In the genomic region with DNA sequence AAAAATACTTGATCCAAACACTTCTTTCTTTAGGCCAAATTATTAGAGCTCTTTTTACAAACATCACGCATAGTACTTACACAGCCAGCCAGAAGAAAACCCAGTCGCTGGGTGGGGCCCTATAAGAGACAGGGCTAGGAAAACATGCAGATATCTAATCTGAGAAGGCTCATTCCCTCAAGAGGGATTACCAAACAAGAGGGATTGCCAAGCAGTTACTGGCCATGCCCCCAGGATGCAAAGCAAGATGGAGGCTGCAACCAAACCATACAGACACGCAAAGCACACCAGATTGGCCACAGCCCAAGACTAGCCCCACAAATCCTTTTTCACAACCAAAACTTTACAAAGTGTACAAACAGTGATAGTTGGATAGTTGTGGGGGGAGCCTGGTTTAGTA, we compare ENCODE assay signal across 20 cellular contexts.
A peak's percentile ranks its signal among the peaks of the same experiment; 100 is the strongest.
DNase-seq lines count a peak whose midpoint lies in the region; ATAC-seq and TF ChIP-seq lines count a peak whose summit lies in the region.
"Had no signal": no experiment of that assay in that cellular context is flagged by ENCODE, and none has a peak within 500 bp of the region (broad histone marks: within the 10 kb centered on the region; RNA-seq: fewer than 3 reads in every experiment).

No MANE protein-coding gene starts in this region.

- H3K79me2 ChIP-seq in PC-9 (ENCODE audit: low read depth) = peaks cover 59% of the 10 kb centered on the region

- no peaks in the 10 kb centered on the region; the same call in 1 of the 2 replicates for H3K9me3 ChIP-seq in PC-9 (ENCODE audit: insufficient read depth, low read depth)
- H3K9me3 ChIP-seq in mesenchymal stem cell (ENCODE audit: control insufficient read depth, low read length) = peaks cover 12% of the 10 kb centered on the region
- H3K9me3 ChIP-seq: ovary had no signal

- H4K91ac ChIP-seq in mesenchymal stem cell (ENCODE audit: low read length) = no peak overlapping the region

- H2AK5ac ChIP-seq in mesenchymal stem cell (ENCODE audit: low read length, severe bottlenecking) = no peak overlapping the region

- intact Hi-C loops in PC-9 (cut with micrococcal nuclease; ENCODE audit: unreplicated experiment) = no loop called here

- CTCF ChIA-PET in PC-9 (lab: Charles Lee) = no interaction called here

- no peak overlapping the region for H2BK12ac ChIP-seq in mesenchymal stem cell (ENCODE audit: low read length in 2 of 2)

- H3K36me3 ChIP-seq in PC-9 (ENCODE audit: low read depth) = peaks cover 29% of the 10 kb centered on the region
- no peaks in the 10 kb centered on the region for H3K36me3 ChIP-seq in mesenchymal stem cell (ENCODE audit: control insufficient read depth in 1 of 2, insufficient read depth in 2 of 2, low read depth in 1 of 2, low read length in 2 of 2)
- H3K36me3 ChIP-seq: BLaER1, ovary had no signal

- H3K27me3 ChIP-seq in PC-9 (ENCODE audit: insufficient read depth, low read depth) (no peaks in the 10 kb centered on the region), mesenchymal stem cell (ENCODE audit: control insufficient read depth in 1 of 2, insufficient read depth in 1 of 2, low read length in 2 of 2) (no peaks in the 10 kb centered on the region)
- H3K27me3 ChIP-seq: BLaER1, ovary had no signal

- H3K9me2 ChIP-seq in PC-9 (ENCODE audit: insufficient read depth) = no peaks in the 10 kb centered on the region

- H3K4me3 ChIP-seq in GM12865 (ENCODE audit: low read depth, low read length) (peak overlapping the region; percentile 45), PC-9 (peak overlapping the region; percentile 71), mesenchymal stem cell (ENCODE audit: insufficient read depth in 1 of 2, low read depth in 1 of 2, low read length in 2 of 2) (no peak overlapping the region)
- H3K4me3 ChIP-seq: BLaER1, ovary had no signal

- DNase-seq in GM12865 (ENCODE audit: low read depth) = peak; percentile 16
- DNase-seq in Kasumi-1 (lab: John Stamatoyannopoulos, UW) = peak; percentile 46 to 69
- peak in 1 of 2 experiments; percentile 43 for DNase-seq in PC-9
- no peak for DNase-seq in mesenchymal stem cell
- no peak for DNase-seq in stimulated activated CD4-positive, alpha-beta T cell treated with anti-CD3 and anti-CD28 coated beads, Interleukin-12 subunit alpha, Interleukin-12 subunit beta, amount 100 ng/mL, for 4 hours
- DNase-seq in naive thymus-derived CD8-positive, alpha-beta T cell = no peak
- DNase-seq: activated effector memory CD4-positive, alpha-beta T cell treated with anti-CD3 and anti-CD28 coated beads, Interleukin-2, amount 50 U/mL, for 16 hours; aorta; cortex of kidney; HFFc6; Karpas-422; kidney; NCI-H2029 treated with DMSO at 0.1 percent for 48 hours; NCI-H524 treated with DMSO at 0.1 percent for 48 hours; ovary; SHP77 treated with DMSO at 0.1 percent for 48 hours; small intestine; stimulated activated naive CD8-positive, alpha-beta T cell treated with anti-CD3 and anti-CD28 coated beads, Interleukin-15, Interleukin-2, amounts not matched to agents 100 U/mL and 50 U/mL, for 24 hours had no signal

- no peak overlapping the region for H2BK15ac ChIP-seq in mesenchymal stem cell (ENCODE audit: low read depth, poor library complexity, severe bottlenecking)

- POLR2A ChIA-PET in PC-9 (lab: Charles Lee; ENCODE audit: unreplicated experiment) = no interaction called here
- POLR2A ChIA-PET in naive thymus-derived CD8-positive, alpha-beta T cell (lab: Charles Lee) = no interaction called here

- H3K4ac ChIP-seq in mesenchymal stem cell (ENCODE audit: low read depth in 1 of 2, low read length in 2 of 2) = no peak overlapping the region

- H3K4me2 ChIP-seq in PC-9 (peak overlapping the region; percentile 92), mesenchymal stem cell (ENCODE audit: low read length, poor library complexity, severe bottlenecking) (no peak overlapping the region)
- H3K4me2 ChIP-seq: BLaER1 had no signal

- TF ChIP-seq CTCF in GM12865 (IDR thresholded peaks at IDR 0.05; ENCODE audit: insufficient read depth, low read depth, low read length, missing control alignments) (no peak), PC-9 (conservative IDR thresholded peaks at IDR 0.05) (no peak)

- H3K27ac ChIP-seq in PC-9 (peak overlapping the region; percentile 57), mesenchymal stem cell (ENCODE audit: low read length, poor library complexity, severe bottlenecking) (no peak overlapping the region)
- H3K27ac ChIP-seq: BLaER1, ovary had no signal

- no peak for ATAC-seq in naive thymus-derived CD8-positive, alpha-beta T cell
- ATAC-seq in HG03460 (IDR thresholded peaks at IDR 0.05; ENCODE audit: unreplicated experiment) = no peak
- ATAC-seq: stimulated activated naive CD8-positive, alpha-beta T cell treated with anti-CD3 and anti-CD28 coated beads, Interleukin-15, Interleukin-2, amounts not matched to agents 100 U/mL and 50 U/mL, for 24 hours had no signal

- no peak overlapping the region for H3K27ac Mint-ChIP-seq in naive thymus-derived CD8-positive, alpha-beta T cell
- H3K27ac Mint-ChIP-seq: HFFc6 had no signal

- H2AFZ ChIP-seq in PC-9 = peak overlapping the region; percentile 86
- H2AFZ ChIP-seq in mesenchymal stem cell (ENCODE audit: low read depth, low read length) = no peak overlapping the region

- H3K9me3 Mint-ChIP-seq in naive thymus-derived CD8-positive, alpha-beta T cell = peaks cover 0 to 22% (median 10%) of the 10 kb centered on the region in 9 donors

- no peaks in the 10 kb centered on the region for H3K79me1 ChIP-seq in mesenchymal stem cell (replicated peaks; ENCODE audit: low read length, poor library complexity, severe bottlenecking)

- H3K4me3 Mint-ChIP-seq in naive thymus-derived CD8-positive, alpha-beta T cell = no peak overlapping the region
- H3K4me3 Mint-ChIP-seq: HFFc6 had no signal

- H3F3A ChIP-seq in PC-9 (ENCODE audit: insufficient read depth, low read depth) = no peaks in the 10 kb centered on the region; the same call in 1 of the 2 replicates

- H3K4me1 Mint-ChIP-seq in naive thymus-derived CD8-positive, alpha-beta T cell = no peaks in the 10 kb centered on the region

- no peak overlapping the region for H3K18ac ChIP-seq in mesenchymal stem cell (ENCODE audit: low read depth in 1 of 2, low read length in 2 of 2)

- H4K8ac ChIP-seq in mesenchymal stem cell (ENCODE audit: low read length) = peak overlapping the region; percentile 37

- H3K27me3 Mint-ChIP-seq in naive thymus-derived CD8-positive, alpha-beta T cell = peaks cover 0 to 10% (median 2%) of the 10 kb centered on the region in 5 donors

- no peak overlapping the region for H3K9ac ChIP-seq in mesenchymal stem cell (ENCODE audit: low read length)
- H3K9ac ChIP-seq: BLaER1 had no signal

- peaks cover 10% of the 10 kb centered on the region for H4K20me1 ChIP-seq in PC-9 (ENCODE audit: insufficient read depth)
- H4K20me1 ChIP-seq: BLaER1 had no signal

- no peak overlapping the region for H3K14ac ChIP-seq in mesenchymal stem cell (ENCODE audit: low read length in 2 of 2)

- WGBS in mesenchymal stem cell = 92% methylated on average over 2 of the region's 3 CpGs

- H2BK5ac ChIP-seq in mesenchymal stem cell (ENCODE audit: low read depth, low read length, poor library complexity, severe bottlenecking) = no peak overlapping the region

- no TSS peak for BruUV-seq in PC-9 (replicated peaks; lab: Mats Ljungman, UMichigan)

- no peaks in the 10 kb centered on the region for H3K36me3 Mint-ChIP-seq in naive thymus-derived CD8-positive, alpha-beta T cell

- H2BK120ac ChIP-seq in mesenchymal stem cell (ENCODE audit: low read depth, low read length) = no peak overlapping the region

- H3K4me1 ChIP-seq in PC-9 (replicated peaks; ENCODE audit: insufficient read depth) (peaks cover 9% of the 10 kb centered on the region; the same call in 1 of the 2 replicates), mesenchymal stem cell (ENCODE audit: control insufficient read depth, insufficient read depth, low read depth, low read length) (no peaks in the 10 kb centered on the region)
- H3K4me1 ChIP-seq: BLaER1 had no signal

- H3K23ac ChIP-seq in mesenchymal stem cell (ENCODE audit: low read length in 2 of 2) = no peak overlapping the region

Comparison
In these comparisons a context has a peak if more than half of its experiments do, and no peak if none do; other contexts are left out.
1. DNase-seq: peak in GM12865 (single experiment) and Kasumi-1 (2 of 2); none in mesenchymal stem cell (single experiment), stimulated activated CD4-positive, alpha-beta T cell treated with anti-CD3 and anti-CD28 coated beads, Interleukin-12 subunit alpha, Interleukin-12 subunit beta, amount 100 ng/mL, for 4 hours (single experiment) and naive thymus-derived CD8-positive, alpha-beta T cell (0 of 10).
2. H3K4me3 ChIP-seq: peak in GM12865 (single experiment) and PC-9 (single experiment); none in mesenchymal stem cell (0 of 2).